8 cellular contexts compared by ENCODE assay signal in the genomic region with DNA sequence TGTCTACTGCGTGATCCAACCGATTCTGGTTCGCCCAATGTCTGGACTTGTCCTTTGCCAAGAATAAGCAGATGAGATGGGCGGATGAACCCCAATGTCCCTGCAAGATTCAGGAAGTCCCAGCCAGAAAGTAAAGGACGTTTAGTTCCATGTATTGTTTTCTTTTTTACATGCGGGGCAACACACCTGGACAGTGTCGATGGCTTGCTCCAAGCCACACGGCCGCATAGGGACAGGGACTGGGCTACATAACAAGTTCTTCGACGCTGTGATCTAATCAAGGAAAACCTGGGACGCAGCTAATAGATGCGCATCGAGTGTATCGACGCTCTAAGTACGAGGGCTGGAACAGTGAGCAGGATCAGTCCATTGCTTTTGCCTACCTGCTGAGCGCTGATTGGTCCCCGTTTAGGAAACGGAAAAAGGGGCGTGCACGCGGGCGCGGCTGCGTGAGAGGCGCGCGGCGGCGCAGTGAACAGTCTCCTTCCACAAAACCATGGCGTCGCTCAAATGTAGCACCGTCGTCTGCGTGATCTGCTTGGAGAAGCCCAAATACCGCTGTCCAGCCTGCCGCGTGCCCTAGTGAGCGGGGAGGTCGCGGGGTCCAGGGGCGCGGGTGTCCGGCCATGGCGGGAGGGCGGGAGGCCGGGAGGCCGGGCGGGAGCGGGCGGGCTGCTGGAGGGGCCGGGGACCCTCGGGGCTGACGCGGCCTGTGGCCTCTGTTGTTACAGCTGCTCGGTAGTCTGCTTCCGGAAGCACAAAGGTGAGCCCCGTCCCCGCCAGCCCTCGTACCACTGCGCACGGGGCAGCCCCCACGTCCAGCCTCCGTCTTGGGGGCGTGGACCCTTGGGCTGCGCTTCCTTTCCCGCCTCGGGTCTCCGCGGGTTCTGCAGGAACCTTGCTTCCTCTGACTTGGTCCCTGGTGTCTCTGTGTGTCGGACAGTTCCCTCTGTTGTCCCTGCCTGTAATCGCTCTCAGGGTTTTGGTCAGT. TPM values are rescaled to one million over a fixed set of nuclear protein-coding genes. Genes with fewer than 3 reads are reported as not detected.
A peak's percentile ranks its signal among the peaks of the same experiment; 100 is the strongest.
DNase-seq lines count a peak whose midpoint lies in the region; ATAC-seq and TF ChIP-seq lines count a peak whose summit lies in the region.

A gene (plus strand): TSS at position 478 of the 991 bp plus-strand sequence. CDS start 19 bp downstream, at position 497.

- TF ChIP-seq CTCF in kidney epithelial cell (IDR thresholded peaks at IDR 0.05; ENCODE audit: insufficient read depth, low read length, poor library complexity, severe bottlenecking): no peak

- no peaks in the 10 kb centered on the region for H3K36me3 ChIP-seq in kidney epithelial cell (ENCODE audit: control insufficient read depth, insufficient read depth, low read length)

- H3K4me3 ChIP-seq in kidney epithelial cell (ENCODE audit: low read depth, low read length): peak within 1 kb of the TSS; percentile 84

- DNase-seq in AML-193 (lab: John Stamatoyannopoulos, UW) (peak; percentile 98 to 99), GM19238 (ENCODE audit: insufficient read length, low spot score) (peak; percentile 92), NCI-H510A (lab: John Stamatoyannopoulos, UW) (peak; percentile 95), cerebellum (ENCODE audit: low spot score) (peak; percentile 96), kidney epithelial cell (ENCODE audit: low read depth) (peak; percentile 85)
- peak; percentile 84 for DNase-seq in activated CD4-positive, alpha-beta T cell treated with anti-CD3 and anti-CD28 coated beads for 1 hour
- peak; percentile 93 for DNase-seq in stimulated activated CD4-positive, alpha-beta T cell treated with anti-CD3 and anti-CD28 coated beads, Interleukin-15, amount 100 ng/mL, for 24 hours

- ATAC-seq in HG03439 (IDR thresholded peaks at IDR 0.05; ENCODE audit: unreplicated experiment): peak; percentile 91

- H3K27me3 ChIP-seq in kidney epithelial cell (ENCODE audit: control insufficient read depth, insufficient read depth, low read length): peaks cover 11% of the 10 kb centered on the region

RNA-seq across cellular contexts. Expression of the gene that starts here (rescaled TPM):
- total RNA-seq in cerebellum (33.4 TPM), kidney epithelial cell (32.9 and 36.7 TPM in 2 replicates)

Comparison
In these comparisons a context has a peak if more than half of its experiments do, and no peak if none do; other contexts are left out.
1. Peak in every context shown above with its lines: DNase-seq, ATAC-seq and H3K4me3 ChIP-seq.